ENCODE assay signal across 1 cellular context in genomic region chr2:172102858-172103359, GRCh38.
TF ChIP-seq lines count a peak whose summit lies in the region.

TSS of gene DLX2 (minus strand) at chr2:172102900. CDS start at chr2:172102538, 362 bp downstream.

TF ChIP-seq in HepG2, 621 proteins besides CTCF, POLR2A, EP300 and RAD21 (continued from another document and continues in another):
- TF ChIP-seq KIAA2018 (CRISPR knock-in tag; IDR thresholded peaks at IDR 0.05; ENCODE audit: borderline replicate concordance) (no peak), FOXO4 (CRISPR knock-in tag; conservative IDR thresholded peaks at IDR 0.05) (no peak), TEAD2 (CRISPR knock-in tag; IDR thresholded peaks at IDR 0.05) (peak; percentile 71; the same call in 1 of the 2 replicates), CBX2 (IDR thresholded peaks at IDR 0.05; ENCODE audit: low read depth, low read length) (no peak), CBX2 (CRISPR knock-in tag; IDR thresholded peaks at IDR 0.05; ENCODE audit: low read depth) (peak; percentile 94; the same call in 1 of the 2 replicates), PLSCR1 (CRISPR knock-in tag; IDR thresholded peaks at IDR 0.05; ENCODE audit: borderline replicate concordance) (no peak), ZNF788 (CRISPR knock-in tag; IDR thresholded peaks at IDR 0.05; ENCODE audit: borderline replicate concordance) (peak; percentile 38; the same call in 1 of the 2 replicates), AKAP8 (CRISPR knock-in tag; IDR thresholded peaks at IDR 0.05) (no peak), SP5 (CRISPR knock-in tag; IDR thresholded peaks at IDR 0.05; ENCODE audit: borderline replicate concordance, low read depth) (peak; percentile 40; the same call in 1 of the 2 replicates), RFXANK (CRISPR knock-in tag; IDR thresholded peaks at IDR 0.05) (no peak), DRAP1 (CRISPR knock-in tag; IDR thresholded peaks at IDR 0.05) (peak; percentile 95), THAP8 (CRISPR knock-in tag; IDR thresholded peaks at IDR 0.05; ENCODE audit: borderline replicate concordance) (peak; percentile 81; the same call in 1 of the 2 replicates), STAG1 (CRISPR knock-in tag; IDR thresholded peaks at IDR 0.05) (peak; percentile 48), RNF2 (conservative IDR thresholded peaks at IDR 0.05; ENCODE audit: low read depth) (peak; percentile 91), ZNF670 (CRISPR knock-in tag; IDR thresholded peaks at IDR 0.05; ENCODE audit: borderline replicate concordance) (no peak), ZNF557 (CRISPR knock-in tag; IDR thresholded peaks at IDR 0.05) (peak; percentile 93), SNAPC4 (CRISPR knock-in tag; IDR thresholded peaks at IDR 0.05) (peak; percentile 95; the same call in 1 of the 2 replicates), TBX2 (CRISPR knock-in tag; IDR thresholded peaks at IDR 0.05; ENCODE audit: borderline replicate concordance) (peak; percentile 75), ZNF317 (CRISPR knock-in tag; IDR thresholded peaks at IDR 0.05) (peak; percentile 87), CSRNP2 (CRISPR knock-in tag; conservative IDR thresholded peaks at IDR 0.05; ENCODE audit: low read depth) (no peak), ISL2 (CRISPR knock-in tag; IDR thresholded peaks at IDR 0.05) (peak; percentile 74), RXRB (CRISPR knock-in tag; IDR thresholded peaks at IDR 0.05; ENCODE audit: borderline replicate concordance) (peak; percentile 69)
